Comparison of ENCODE assay signal across 33 cellular contexts in the genomic region with DNA sequence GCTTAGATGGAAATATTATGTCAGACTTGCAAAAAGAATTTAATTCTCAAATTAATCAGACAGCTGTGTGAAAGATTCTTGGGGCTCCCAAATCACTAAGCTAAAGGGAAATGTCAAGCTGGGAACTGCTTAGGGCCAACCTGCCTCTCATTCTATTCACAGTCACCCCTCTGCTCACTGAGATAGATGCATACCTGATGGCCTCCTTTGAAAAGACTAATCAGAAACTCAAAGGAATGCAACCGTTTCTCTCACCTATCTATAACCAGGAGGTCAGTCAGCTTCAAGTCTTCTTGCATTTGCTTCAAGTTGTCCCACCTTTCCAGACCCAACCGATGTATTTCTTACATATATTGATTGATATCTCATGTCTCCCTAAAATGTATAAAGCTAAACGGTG.
"Had no signal": no experiment of that assay in that cellular context is flagged by ENCODE, and none has a peak within 500 bp of the region (broad histone marks: within the 10 kb centered on the region; RNA-seq: fewer than 3 reads in every experiment).

No MANE protein-coding gene starts in this region.

- H3K4me3 Mint-ChIP-seq: activated CD4-positive, alpha-beta memory T cell treated with anti-CD3 and anti-CD28 coated beads, Interleukin-2, amount 10 ng/mL, durations not matched to agents 7 days and 5 days; activated CD4-positive, alpha-beta T cell treated with anti-CD3 and anti-CD28 coated beads for 36 hours; activated CD4-positive, alpha-beta T cell treated with anti-CD3 and anti-CD28 coated beads, Interleukin-2, amount 10 ng/mL, durations not matched to agents 7 days and 5 days; activated CD8-positive, alpha-beta memory T cell treated with anti-CD3 and anti-CD28 coated beads, Interleukin-2, amount 10 ng/mL, durations not matched to agents 7 days and 5 days; activated CD8-positive, alpha-beta T cell treated with anti-CD3 and anti-CD28 coated beads, Interleukin-2, amount 10 ng/mL, durations not matched to agents 7 days and 5 days; activated naive CD4-positive, alpha-beta T cell treated with anti-CD3 and anti-CD28 coated beads for 36 hours; activated naive CD8-positive, alpha-beta T cell treated with anti-CD3 and anti-CD28 coated beads for 36 hours; activated T-cell treated with anti-CD3 and anti-CD28 coated beads, Interleukin-2, amount 50 U/mL, for 24 hours; T-cell; T-helper 17 cell had no signal

- H3K27me3 ChIP-seq: adrenal gland, body of pancreas, brain microvascular endothelial cell, breast epithelium had no signal

- H3K36me3 Mint-ChIP-seq: activated CD8-positive, alpha-beta memory T cell treated with anti-CD3 and anti-CD28 coated beads, Interleukin-2, amount 10 ng/mL, durations not matched to agents 7 days and 5 days; activated naive CD4-positive, alpha-beta T cell treated with anti-CD3 and anti-CD28 coated beads, Interleukin-2, amount 50 U/mL, for 72 hours; activated naive CD8-positive, alpha-beta T cell treated with anti-CD3 and anti-CD28 coated beads for 36 hours; T-cell had no signal

- H3K27ac ChIP-seq: adrenal gland, body of pancreas, brain microvascular endothelial cell, breast epithelium, VCaP had no signal

- ATAC-seq: activated CD4-positive, alpha-beta T cell treated with anti-CD3 and anti-CD28 coated beads for 36 hours; activated CD4-positive, CD25-positive, alpha-beta regulatory T cell treated with anti-CD3 and anti-CD28 coated beads, Interleukin-2, amount 50 U/mL, for 24 hours; activated CD8-positive, alpha-beta memory T cell treated with anti-CD3 and anti-CD28 coated beads, Interleukin-2, amount 10 ng/mL, durations not matched to agents 7 days and 5 days; activated CD8-positive, alpha-beta T cell treated with anti-CD3 and anti-CD28 coated beads, Interleukin-2, amount 10 ng/mL, durations not matched to agents 7 days and 5 days; activated naive CD4-positive, alpha-beta T cell treated with anti-CD3 and anti-CD28 coated beads, Interleukin-2, amount 50 U/mL, for 72 hours; body of pancreas; T-cell; T-helper 17 cell had no signal

- H3K36me3 ChIP-seq: adrenal gland, brain microvascular endothelial cell, breast epithelium had no signal

- H3K27me3 Mint-ChIP-seq: activated CD4-positive, alpha-beta memory T cell treated with anti-CD3 and anti-CD28 coated beads, Interleukin-2, amount 10 ng/mL, durations not matched to agents 7 days and 5 days; activated CD4-positive, alpha-beta T cell treated with anti-CD3 and anti-CD28 coated beads for 36 hours; activated CD4-positive, alpha-beta T cell treated with anti-CD3 and anti-CD28 coated beads, Interleukin-2, amount 10 ng/mL, durations not matched to agents 7 days and 5 days; activated CD8-positive, alpha-beta memory T cell treated with anti-CD3 and anti-CD28 coated beads, Interleukin-2, amount 10 ng/mL, durations not matched to agents 7 days and 5 days; activated naive CD8-positive, alpha-beta T cell treated with anti-CD3 and anti-CD28 coated beads for 36 hours; activated T-cell treated with anti-CD3 and anti-CD28 coated beads, Interleukin-2, amount 50 U/mL, for 24 hours; T-cell; T-helper 17 cell had no signal

- H3K4me1 Mint-ChIP-seq: activated CD4-positive, alpha-beta memory T cell treated with anti-CD3 and anti-CD28 coated beads, Interleukin-2, amount 10 ng/mL, durations not matched to agents 7 days and 5 days; activated CD4-positive, alpha-beta T cell treated with anti-CD3 and anti-CD28 coated beads for 36 hours; activated CD4-positive, alpha-beta T cell treated with anti-CD3 and anti-CD28 coated beads, Interleukin-2, amount 10 ng/mL, durations not matched to agents 7 days and 5 days; activated CD8-positive, alpha-beta memory T cell treated with anti-CD3 and anti-CD28 coated beads, Interleukin-2, amount 10 ng/mL, durations not matched to agents 7 days and 5 days; activated naive CD8-positive, alpha-beta T cell treated with anti-CD3 and anti-CD28 coated beads for 36 hours; T-cell; T-helper 17 cell had no signal

- FAIRE-seq: astrocyte, TTC549 had no signal

- H3K4me3 ChIP-seq: adrenal gland, body of pancreas, breast epithelium had no signal

- H3K4me1 ChIP-seq: adrenal gland, body of pancreas, breast epithelium had no signal

- DNase-seq: activated CD4-positive, alpha-beta memory T cell treated with anti-CD3 and anti-CD28 coated beads, Interleukin-2, amount 10 ng/mL, durations not matched to agents 7 days and 5 days; activated CD4-positive, alpha-beta T cell treated with anti-CD3 and anti-CD28 coated beads for 1 hour; activated CD4-positive, alpha-beta T cell treated with anti-CD3 and anti-CD28 coated beads for 36 hours; activated CD4-positive, alpha-beta T cell treated with anti-CD3 and anti-CD28 coated beads for 48 hours; activated CD4-positive, alpha-beta T cell treated with anti-CD3 and anti-CD28 coated beads, Interleukin-2, amount 10 ng/mL, durations not matched to agents 7 days and 5 days; activated CD4-positive, alpha-beta T cell treated with anti-CD3 and anti-CD28 coated beads, Interleukin-2, amount 50 U/mL, for 48 hours; activated CD4-positive, CD25-positive, alpha-beta regulatory T cell; activated CD8-positive, alpha-beta memory T cell treated with anti-CD3 and anti-CD28 coated beads for 24 hours; activated CD8-positive, alpha-beta memory T cell treated with anti-CD3 and anti-CD28 coated beads, Interleukin-2, amount 10 ng/mL, durations not matched to agents 7 days and 5 days; activated CD8-positive, alpha-beta memory T cell treated with anti-CD3 and anti-CD28 coated beads, Interleukin-2, amount 50 U/mL, for 48 hours; activated CD8-positive, alpha-beta T cell treated with anti-CD3 and anti-CD28 coated beads, Interleukin-2, amount 10 ng/mL, durations not matched to agents 7 days and 5 days; activated effector memory CD4-positive, alpha-beta T cell treated with anti-CD3 and anti-CD28 coated beads, Interleukin-2, amount 50 U/mL, for 16 hours; activated gamma-delta T cell treated with Interleukin-2 at 50 U/mL for 16 hours; activated naive CD4-positive, alpha-beta T cell; activated naive CD4-positive, alpha-beta T cell treated with anti-CD3 and anti-CD28 coated beads for 36 hours; activated naive CD4-positive, alpha-beta T cell treated with anti-CD3 and anti-CD28 coated beads, Interleukin-2, amount 50 U/mL, for 16 hours; activated naive CD8-positive, alpha-beta T cell treated with anti-CD3 and anti-CD28 coated beads for 36 hours; activated T-cell treated with anti-CD3 and anti-CD28 coated beads, Interleukin-2, amount 50 U/mL, for 24 hours; activated T-cell treated with anti-CD3 and anti-CD28 coated beads, Interleukin-2, amount 50 U/mL, for 48 hours; adrenal gland; amniotic stem cell; aorta; body of pancreas; brain microvascular endothelial cell; central memory CD4-positive, alpha-beta T cell; T-cell; T-helper 17 cell had no signal

- H3K27ac Mint-ChIP-seq: activated CD4-positive, alpha-beta memory T cell treated with anti-CD3 and anti-CD28 coated beads, Interleukin-2, amount 10 ng/mL, durations not matched to agents 7 days and 5 days; activated CD4-positive, alpha-beta T cell treated with anti-CD3 and anti-CD28 coated beads for 36 hours; activated CD4-positive, alpha-beta T cell treated with anti-CD3 and anti-CD28 coated beads, Interleukin-2, amount 10 ng/mL, durations not matched to agents 7 days and 5 days; activated CD8-positive, alpha-beta memory T cell treated with anti-CD3 and anti-CD28 coated beads, Interleukin-2, amount 10 ng/mL, durations not matched to agents 7 days and 5 days; activated CD8-positive, alpha-beta T cell treated with anti-CD3 and anti-CD28 coated beads, Interleukin-2, amount 10 ng/mL, durations not matched to agents 7 days and 5 days; activated naive CD4-positive, alpha-beta T cell treated with anti-CD3 and anti-CD28 coated beads for 36 hours; activated naive CD4-positive, alpha-beta T cell treated with anti-CD3 and anti-CD28 coated beads, Interleukin-2, amount 50 U/mL, for 72 hours; activated naive CD8-positive, alpha-beta T cell treated with anti-CD3 and anti-CD28 coated beads for 36 hours; activated T-cell treated with anti-CD3 and anti-CD28 coated beads, Interleukin-2, amount 50 U/mL, for 24 hours; T-cell; T-helper 17 cell had no signal

- H3K9me3 Mint-ChIP-seq: activated CD4-positive, alpha-beta memory T cell treated with anti-CD3 and anti-CD28 coated beads, Interleukin-2, amount 10 ng/mL, durations not matched to agents 7 days and 5 days; activated CD4-positive, alpha-beta T cell treated with anti-CD3 and anti-CD28 coated beads, Interleukin-2, amount 10 ng/mL, durations not matched to agents 7 days and 5 days; activated naive CD4-positive, alpha-beta T cell treated with anti-CD3 and anti-CD28 coated beads for 36 hours; activated naive CD8-positive, alpha-beta T cell treated with anti-CD3 and anti-CD28 coated beads for 36 hours had no signal

- H3K9me3 ChIP-seq: adrenal gland, body of pancreas, breast epithelium had no signal
